In genomic region chr3:102069211-102069662, GRCh38 we compare ENCODE assay signal across 11 cellular contexts.
DNase-seq lines count a peak whose midpoint lies in the region; ATAC-seq and TF ChIP-seq lines count a peak whose summit lies in the region.
"Had no signal": no experiment of that assay in that cellular context is flagged by ENCODE, and none has a peak within 500 bp of the region (broad histone marks: within the 10 kb centered on the region; RNA-seq: fewer than 3 reads in every experiment).

No MANE protein-coding gene starts in this region.

- no peak overlapping the region; the same call in 1 of the 2 replicates for H3K4me2 ChIP-seq in PC-3 (ENCODE audit: low read length)
- peak overlapping the region; percentile 54 for H3K4me2 ChIP-seq in osteoblast (ENCODE audit: insufficient read depth, low read length)
- H3K4me2 ChIP-seq in Karpas-422 (ENCODE audit: low read depth, low read length, poor library complexity, severe bottlenecking) = no peak overlapping the region
- H3K4me2 ChIP-seq: KMS-11 had no signal

- H2AFZ ChIP-seq in PC-3 (ENCODE audit: low read length) (no peak overlapping the region), osteoblast (ENCODE audit: low read length) (peak overlapping the region; percentile 47), Karpas-422 (ENCODE audit: low read length) (no peak overlapping the region)

- TF ChIP-seq POLR2A in esophagus squamous epithelium (IDR thresholded peaks at IDR 0.05) = no peak

- DNase-seq in EH (ENCODE audit: low read depth) (peak; percentile 82), PC-3 (peak; percentile 77), epithelial cell of prostate (ENCODE audit: low read depth, low spot score) (peak; percentile 45), osteoblast (ENCODE audit: insufficient read length, low spot score, missing footprints) (peak; percentile 85), esophagus squamous epithelium (lab: John Stamatoyannopoulos, UW) (no peak), Karpas-422 (no peak)
- no peak for DNase-seq in activated CD4-positive, alpha-beta T cell treated with anti-CD3 and anti-CD28 coated beads, Interleukin-2, amount 50 U/mL, for 1 hour

- 50 to 63% methylated on average over 1 of the region's 1 CpG for WGBS in esophagus squamous epithelium, 2 donors

- no peaks in the 10 kb centered on the region for H3F3A ChIP-seq in PC-3 (ENCODE audit: low read length, unreplicated experiment)

- H3K9me3 ChIP-seq in PC-3 (ENCODE audit: low read length) = no peaks in the 10 kb centered on the region
- no peaks in the 10 kb centered on the region for H3K9me3 ChIP-seq in osteoblast (ENCODE audit: low read depth, low read length)
- no peaks in the 10 kb centered on the region for H3K9me3 ChIP-seq in esophagus squamous epithelium
- H3K9me3 ChIP-seq in Karpas-422 (ENCODE audit: low read length) = no peaks in the 10 kb centered on the region
- H3K9me3 ChIP-seq: ascending aorta, SJSA1 had no signal

- no peaks in the 10 kb centered on the region for H3K79me2 ChIP-seq in PC-3 (ENCODE audit: low read length)
- H3K79me2 ChIP-seq in osteoblast (ENCODE audit: insufficient read depth, low read length) = no peaks in the 10 kb centered on the region
- no peaks in the 10 kb centered on the region for H3K79me2 ChIP-seq in Karpas-422 (ENCODE audit: low read length)

- BruUV-seq in PC-3 (replicated peaks; lab: Mats Ljungman, UMichigan) = TSS peak; percentile 57

- H3K27ac ChIP-seq in PC-3 (ENCODE audit: low read length) = peak overlapping the region; percentile 77
- peak overlapping the region; percentile 71 for H3K27ac ChIP-seq in epithelial cell of prostate
- peak overlapping the region; percentile 78 for H3K27ac ChIP-seq in osteoblast (ENCODE audit: low read depth, low read length)
- H3K27ac ChIP-seq in esophagus squamous epithelium = no peak overlapping the region
- no peak overlapping the region for H3K27ac ChIP-seq in Karpas-422 (ENCODE audit: low read length)
- H3K27ac ChIP-seq: KMS-11, SJSA1 had no signal

- H3K4me1 ChIP-seq in PC-3 (ENCODE audit: insufficient read depth, low read length) (peaks cover 23% of the 10 kb centered on the region), osteoblast (ENCODE audit: insufficient read depth, low read length) (peaks cover 21% of the 10 kb centered on the region), esophagus squamous epithelium (no peaks in the 10 kb centered on the region), Karpas-422 (ENCODE audit: low read length) (no peaks in the 10 kb centered on the region)
- H3K4me1 ChIP-seq: SJSA1 had no signal

- intact Hi-C loops in PC-3 (cut with micrococcal nuclease) = loop anchor here (5.0 kb wide), 2 partner anchors 72 to 202 kb away; no protein-coding TSS in a partner anchor
- intact Hi-C loops in esophagus squamous epithelium (cut with DNase I) = no loop called here

- peak overlapping the region; percentile 25; the same call in 1 of the 2 replicates for H3K9ac ChIP-seq in PC-3 (ENCODE audit: low read length)
- H3K9ac ChIP-seq in Karpas-422 (ENCODE audit: low read length) = no peak overlapping the region
- H3K9ac ChIP-seq: KMS-11 had no signal

- H3K27me3 ChIP-seq in PC-3 (ENCODE audit: low read length) (no peaks in the 10 kb centered on the region), osteoblast (ENCODE audit: insufficient read depth, low read length) (no peaks in the 10 kb centered on the region), esophagus squamous epithelium (no peaks in the 10 kb centered on the region), Karpas-422 (ENCODE audit: low read length) (no peaks in the 10 kb centered on the region)
- H3K27me3 ChIP-seq: ascending aorta, SJSA1 had no signal

- H4K20me1 ChIP-seq in PC-3 (ENCODE audit: low read length) (no peaks in the 10 kb centered on the region), osteoblast (ENCODE audit: insufficient read depth, low read length) (no peaks in the 10 kb centered on the region), Karpas-422 (ENCODE audit: insufficient read depth, low read depth, low read length) (no peaks in the 10 kb centered on the region)

- H3K36me3 ChIP-seq in PC-3 (ENCODE audit: low read depth, low read length) (no peaks in the 10 kb centered on the region), osteoblast (ENCODE audit: insufficient read depth, low read length) (no peaks in the 10 kb centered on the region), esophagus squamous epithelium (no peaks in the 10 kb centered on the region), Karpas-422 (ENCODE audit: insufficient read depth, low read length) (no peaks in the 10 kb centered on the region)
- H3K36me3 ChIP-seq: ascending aorta, SJSA1 had no signal

- no peak overlapping the region for H3K4me3 ChIP-seq in PC-3 (ENCODE audit: low read length)
- peak overlapping the region; percentile 13 for H3K4me3 ChIP-seq in osteoblast (ENCODE audit: insufficient read depth, low read length)
- no peak overlapping the region for H3K4me3 ChIP-seq in esophagus squamous epithelium
- no peak overlapping the region for H3K4me3 ChIP-seq in Karpas-422 (ENCODE audit: low read length)
- H3K4me3 ChIP-seq: ascending aorta, SJSA1 had no signal

- CTCF ChIA-PET in PC-3 (lab: Charles Lee) = no interaction called here

- POLR2A ChIA-PET in PC-3 (lab: Charles Lee; ENCODE audit: unreplicated experiment) = interaction anchor here (0.7 kb wide), 1 partner anchor 1140 kb away, joined by 3 read pairs; no protein-coding TSS in a partner anchor

- H3K9me2 ChIP-seq in PC-3 (replicated peaks; ENCODE audit: low read length) (no peaks in the 10 kb centered on the region), Karpas-422 (replicated peaks; ENCODE audit: insufficient read depth, low read length) (no peaks in the 10 kb centered on the region)

- TF ChIP-seq CTCF in PC-3 (conservative IDR thresholded peaks at IDR 0.05; ENCODE audit: low read depth, low read length) (no peak), osteoblast (IDR thresholded peaks at IDR 0.05; ENCODE audit: extremely low read depth, low read depth, low read length) (no peak), esophagus squamous epithelium (IDR thresholded peaks at IDR 0.05) (no peak)

- ATAC-seq in PC-3 (peak; percentile 93), GM19452 (IDR thresholded peaks at IDR 0.05; ENCODE audit: unreplicated experiment) (no peak)

Comparison
In these comparisons a context has a peak if more than half of its experiments do, and no peak if none do; other contexts are left out.
1. DNase-seq: peak in EH (single experiment), PC-3 (single experiment), epithelial cell of prostate (single experiment) and osteoblast (single experiment); none in esophagus squamous epithelium (single experiment), activated CD4-positive, alpha-beta T cell treated with anti-CD3 and anti-CD28 coated beads, Interleukin-2, amount 50 U/mL, for 1 hour (single experiment) and Karpas-422 (single experiment).
2. H3K27ac ChIP-seq: peak in PC-3 (single experiment), epithelial cell of prostate (single experiment) and osteoblast (single experiment); none in esophagus squamous epithelium (0 of 4) and Karpas-422 (single experiment).